In the genomic region with DNA sequence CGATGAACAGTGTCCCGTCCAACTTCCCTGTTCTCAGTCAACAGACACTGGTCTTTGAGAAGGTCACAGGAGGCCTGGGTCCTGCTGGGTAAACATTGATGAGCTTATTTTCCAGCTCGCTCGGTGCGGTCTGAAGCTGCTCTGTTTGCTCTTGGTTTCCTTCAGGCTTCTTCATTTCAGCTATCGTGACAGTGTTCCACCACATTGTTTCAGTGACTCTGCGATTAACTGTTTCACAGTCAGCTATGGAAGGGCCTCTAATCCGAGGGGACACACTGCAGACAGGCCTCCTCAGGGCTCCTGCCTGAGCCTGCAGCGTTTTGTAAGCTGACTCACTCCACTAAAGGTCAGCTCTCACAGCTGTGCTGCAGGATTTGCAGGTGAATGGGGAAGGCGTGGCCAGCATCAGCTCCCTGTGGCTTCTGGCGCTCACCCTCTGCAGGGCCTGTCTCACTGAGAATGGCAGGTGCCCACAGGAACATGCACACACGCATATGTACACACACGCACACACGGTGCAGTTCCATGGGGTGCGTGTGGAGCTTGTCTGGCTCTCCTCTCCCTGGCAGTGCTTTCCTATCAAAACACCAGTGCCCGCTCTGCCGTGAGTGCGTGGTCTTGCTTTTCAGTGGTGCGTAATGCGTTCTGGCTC, we compare ENCODE assay signal across 1 cellular context.
TF ChIP-seq lines count a peak whose summit lies in the region.

No MANE protein-coding gene starts in this region.

TF ChIP-seq in HepG2, 621 proteins besides CTCF, POLR2A, EP300 and RAD21 (continued from another document and continues in another):
- TF ChIP-seq, protein P1, sequence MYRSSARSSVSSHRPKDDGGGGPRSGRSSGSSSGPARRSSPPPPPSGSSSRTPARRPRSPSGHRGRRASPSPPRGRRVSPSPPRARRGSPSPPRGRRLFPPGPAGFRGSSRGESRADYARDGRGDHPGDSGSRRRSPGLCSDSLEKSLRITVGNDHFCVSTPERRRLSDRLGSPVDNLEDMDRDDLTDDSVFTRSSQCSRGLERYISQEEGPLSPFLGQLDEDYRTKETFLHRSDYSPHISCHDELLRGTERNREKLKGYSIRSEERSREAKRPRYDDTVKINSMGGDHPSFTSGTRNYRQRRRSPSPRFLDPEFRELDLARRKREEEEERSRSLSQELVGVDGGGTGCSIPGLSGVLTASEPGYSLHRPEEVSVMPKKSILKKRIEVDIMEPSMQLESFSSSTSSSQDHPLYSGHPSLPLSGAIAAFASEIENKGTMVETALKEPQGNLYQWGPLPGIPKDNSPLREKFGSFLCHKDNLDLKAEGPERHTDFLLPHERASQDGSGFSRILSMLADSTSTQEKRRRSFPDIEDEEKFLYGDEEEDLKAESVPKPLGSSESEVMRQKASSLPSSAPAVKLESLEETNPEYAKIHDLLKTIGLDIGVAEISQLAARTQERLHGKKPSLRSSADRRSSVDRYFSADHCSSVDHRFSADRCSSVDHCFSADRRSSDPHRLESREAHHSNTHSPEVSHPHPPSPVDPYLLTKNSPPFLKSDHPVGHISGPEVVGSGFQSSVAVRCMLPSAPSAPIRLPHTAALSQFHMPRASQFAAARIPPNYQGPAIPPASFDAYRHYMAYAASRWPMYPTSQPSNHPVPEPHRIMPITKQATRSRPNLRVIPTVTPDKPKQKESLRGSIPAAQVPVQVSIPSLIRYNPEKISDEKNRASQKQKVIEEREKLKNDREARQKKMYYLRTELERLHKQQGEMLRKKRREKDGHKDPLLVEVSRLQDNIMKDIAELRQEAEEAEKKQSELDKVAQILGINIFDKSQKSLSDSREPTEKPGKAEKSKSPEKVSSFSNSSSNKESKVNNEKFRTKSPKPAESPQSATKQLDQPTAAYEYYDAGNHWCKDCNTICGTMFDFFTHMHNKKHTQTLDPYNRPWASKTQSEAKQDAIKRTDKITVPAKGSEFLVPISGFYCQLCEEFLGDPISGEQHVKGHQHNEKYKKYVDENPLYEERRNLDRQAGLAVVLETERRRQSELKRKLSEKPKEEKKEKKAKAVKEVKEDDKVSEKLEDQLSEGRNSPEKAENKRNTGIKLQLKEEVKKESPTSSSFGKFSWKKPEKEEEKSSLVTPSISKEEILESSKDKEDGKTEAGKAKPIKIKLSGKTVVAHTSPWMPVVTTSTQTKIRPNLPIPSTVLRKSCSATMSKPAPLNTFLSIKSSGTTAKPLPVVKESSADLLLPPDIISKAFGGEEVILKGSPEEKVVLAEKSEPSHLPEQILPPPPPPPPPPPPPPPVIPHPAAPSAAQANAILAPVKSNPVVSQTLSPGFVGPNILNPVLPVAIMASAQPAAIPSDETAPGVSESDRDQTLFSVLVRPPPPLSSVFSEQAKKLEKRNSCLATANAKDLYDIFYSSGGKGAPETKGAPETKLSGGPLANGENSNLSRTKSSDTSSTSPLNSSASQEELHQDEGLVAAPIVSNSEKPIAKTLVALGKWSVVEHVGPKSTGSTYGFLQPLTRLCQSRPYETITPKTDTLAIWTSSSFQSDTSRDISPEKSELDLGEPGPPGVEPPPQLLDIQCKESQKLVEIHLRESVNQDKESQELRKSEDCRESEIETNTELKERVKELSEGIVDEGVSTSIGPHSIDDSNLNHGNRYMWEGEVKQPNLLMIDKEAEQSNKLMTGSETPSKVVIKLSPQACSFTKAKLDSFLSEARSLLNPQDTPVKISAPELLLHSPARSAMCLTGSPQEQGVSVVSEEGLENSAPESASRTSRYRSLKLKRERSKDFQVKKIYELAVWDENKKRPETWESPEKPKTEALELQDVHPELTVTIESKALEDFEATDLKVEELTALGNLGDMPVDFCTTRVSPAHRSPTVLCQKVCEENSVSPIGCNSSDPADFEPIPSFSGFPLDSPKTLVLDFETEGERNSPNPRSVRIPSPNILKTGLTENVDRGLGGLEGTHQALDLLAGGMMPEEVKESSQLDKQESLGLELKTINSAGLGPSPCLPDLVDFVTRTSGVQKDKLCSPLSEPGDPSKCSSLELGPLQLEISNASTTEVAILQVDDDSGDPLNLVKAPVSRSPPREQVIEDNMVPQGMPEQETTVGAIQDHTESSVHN (CRISPR knock-in tag; IDR thresholded peaks at IDR 0.05), result no peak
- TF ChIP-seq, protein P2, sequence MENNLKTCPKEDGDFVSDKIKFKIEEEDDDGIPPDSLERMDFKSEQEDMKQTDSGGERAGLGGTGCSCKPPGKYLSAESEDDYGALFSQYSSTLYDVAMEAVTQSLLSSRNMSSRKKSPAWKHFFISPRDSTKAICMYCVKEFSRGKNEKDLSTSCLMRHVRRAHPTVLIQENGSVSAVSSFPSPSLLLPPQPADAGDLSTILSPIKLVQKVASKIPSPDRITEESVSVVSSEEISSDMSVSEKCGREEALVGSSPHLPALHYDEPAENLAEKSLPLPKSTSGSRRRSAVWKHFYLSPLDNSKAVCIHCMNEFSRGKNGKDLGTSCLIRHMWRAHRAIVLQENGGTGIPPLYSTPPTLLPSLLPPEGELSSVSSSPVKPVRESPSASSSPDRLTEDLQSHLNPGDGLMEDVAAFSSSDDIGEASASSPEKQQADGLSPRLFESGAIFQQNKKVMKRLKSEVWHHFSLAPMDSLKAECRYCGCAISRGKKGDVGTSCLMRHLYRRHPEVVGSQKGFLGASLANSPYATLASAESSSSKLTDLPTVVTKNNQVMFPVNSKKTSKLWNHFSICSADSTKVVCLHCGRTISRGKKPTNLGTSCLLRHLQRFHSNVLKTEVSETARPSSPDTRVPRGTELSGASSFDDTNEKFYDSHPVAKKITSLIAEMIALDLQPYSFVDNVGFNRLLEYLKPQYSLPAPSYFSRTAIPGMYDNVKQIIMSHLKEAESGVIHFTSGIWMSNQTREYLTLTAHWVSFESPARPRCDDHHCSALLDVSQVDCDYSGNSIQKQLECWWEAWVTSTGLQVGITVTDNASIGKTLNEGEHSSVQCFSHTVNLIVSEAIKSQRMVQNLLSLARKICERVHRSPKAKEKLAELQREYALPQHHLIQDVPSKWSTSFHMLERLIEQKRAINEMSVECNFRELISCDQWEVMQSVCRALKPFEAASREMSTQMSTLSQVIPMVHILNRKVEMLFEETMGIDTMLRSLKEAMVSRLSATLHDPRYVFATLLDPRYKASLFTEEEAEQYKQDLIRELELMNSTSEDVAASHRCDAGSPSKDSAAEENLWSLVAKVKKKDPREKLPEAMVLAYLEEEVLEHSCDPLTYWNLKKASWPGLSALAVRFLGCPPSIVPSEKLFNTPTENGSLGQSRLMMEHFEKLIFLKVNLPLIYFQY (CRISPR knock-in tag; IDR thresholded peaks at IDR 0.05; ENCODE audit: borderline replicate concordance), result peak; percentile 39; the same call in 1 of the 2 replicates
- TF ChIP-seq, protein P3, sequence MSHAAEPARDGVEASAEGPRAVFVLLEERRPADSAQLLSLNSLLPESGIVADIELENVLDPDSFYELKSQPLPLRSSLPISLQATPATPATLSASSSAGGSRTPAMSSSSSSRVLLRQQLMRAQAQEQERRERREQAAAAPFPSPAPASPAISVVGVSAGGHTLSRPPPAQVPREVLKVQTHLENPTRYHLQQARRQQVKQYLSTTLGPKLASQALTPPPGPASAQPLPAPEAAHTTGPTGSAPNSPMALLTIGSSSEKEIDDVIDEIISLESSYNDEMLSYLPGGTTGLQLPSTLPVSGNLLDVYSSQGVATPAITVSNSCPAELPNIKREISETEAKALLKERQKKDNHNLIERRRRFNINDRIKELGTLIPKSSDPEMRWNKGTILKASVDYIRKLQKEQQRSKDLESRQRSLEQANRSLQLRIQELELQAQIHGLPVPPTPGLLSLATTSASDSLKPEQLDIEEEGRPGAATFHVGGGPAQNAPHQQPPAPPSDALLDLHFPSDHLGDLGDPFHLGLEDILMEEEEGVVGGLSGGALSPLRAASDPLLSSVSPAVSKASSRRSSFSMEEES (CRISPR knock-in tag; IDR thresholded peaks at IDR 0.05), result no peak
- TF ChIP-seq, protein P4, sequence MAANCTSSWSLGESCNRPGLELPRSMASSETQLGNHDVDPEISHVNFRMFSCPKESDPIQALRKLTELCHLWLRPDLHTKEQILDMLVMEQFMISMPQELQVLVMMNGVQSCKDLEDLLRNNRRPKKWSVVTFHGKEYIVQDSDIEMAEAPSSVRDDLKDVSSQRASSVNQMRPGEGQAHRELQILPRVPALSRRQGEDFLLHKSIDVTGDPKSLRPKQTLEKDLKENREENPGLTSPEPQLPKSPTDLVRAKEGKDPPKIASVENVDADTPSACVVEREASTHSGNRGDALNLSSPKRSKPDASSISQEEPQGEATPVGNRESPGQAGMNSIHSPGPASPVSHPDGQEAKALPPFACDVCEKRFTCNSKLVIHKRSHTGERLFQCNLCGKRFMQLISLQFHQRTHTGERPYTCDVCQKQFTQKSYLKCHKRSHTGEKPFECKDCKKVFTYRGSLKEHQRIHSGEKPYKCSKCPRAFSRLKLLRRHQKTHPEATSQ (CRISPR knock-in tag; IDR thresholded peaks at IDR 0.05; ENCODE audit: borderline replicate concordance), result no peak
- TF ChIP-seq HDAC1 (CRISPR knock-in tag; IDR thresholded peaks at IDR 0.05) (peak; percentile 46; the same call in 1 of the 2 replicates), ZNF577 (CRISPR knock-in tag; IDR thresholded peaks at IDR 0.05; ENCODE audit: borderline replicate concordance, low read depth) (no peak), JUND (CRISPR knock-in tag; IDR thresholded peaks at IDR 0.05) (peak; percentile 66; the same call in 1 of the 2 replicates), ATM (IDR thresholded peaks at IDR 0.05; ENCODE audit: borderline replicate concordance) (no peak), KAT7 (CRISPR knock-in tag; IDR thresholded peaks at IDR 0.05; ENCODE audit: borderline replicate concordance) (0 out of 2 replicates have a peak, but pooled peaks have one; percentile 54), KDM6A (CRISPR knock-in tag; IDR thresholded peaks at IDR 0.05; ENCODE audit: low read depth) (peak; percentile 32; the same call in 1 of the 2 replicates), ZNF616 (CRISPR knock-in tag; IDR thresholded peaks at IDR 0.05; ENCODE audit: low read depth) (peak; percentile 53; the same call in 1 of the 2 replicates)
- TF ChIP-seq, protein P5, sequence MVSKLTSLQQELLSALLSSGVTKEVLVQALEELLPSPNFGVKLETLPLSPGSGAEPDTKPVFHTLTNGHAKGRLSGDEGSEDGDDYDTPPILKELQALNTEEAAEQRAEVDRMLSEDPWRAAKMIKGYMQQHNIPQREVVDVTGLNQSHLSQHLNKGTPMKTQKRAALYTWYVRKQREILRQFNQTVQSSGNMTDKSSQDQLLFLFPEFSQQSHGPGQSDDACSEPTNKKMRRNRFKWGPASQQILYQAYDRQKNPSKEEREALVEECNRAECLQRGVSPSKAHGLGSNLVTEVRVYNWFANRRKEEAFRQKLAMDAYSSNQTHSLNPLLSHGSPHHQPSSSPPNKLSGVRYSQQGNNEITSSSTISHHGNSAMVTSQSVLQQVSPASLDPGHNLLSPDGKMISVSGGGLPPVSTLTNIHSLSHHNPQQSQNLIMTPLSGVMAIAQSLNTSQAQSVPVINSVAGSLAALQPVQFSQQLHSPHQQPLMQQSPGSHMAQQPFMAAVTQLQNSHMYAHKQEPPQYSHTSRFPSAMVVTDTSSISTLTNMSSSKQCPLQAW (CRISPR knock-in tag; IDR thresholded peaks at IDR 0.05), result peak; percentile 61; the same call in 1 of the 2 replicates
- TF ChIP-seq, protein P6, sequence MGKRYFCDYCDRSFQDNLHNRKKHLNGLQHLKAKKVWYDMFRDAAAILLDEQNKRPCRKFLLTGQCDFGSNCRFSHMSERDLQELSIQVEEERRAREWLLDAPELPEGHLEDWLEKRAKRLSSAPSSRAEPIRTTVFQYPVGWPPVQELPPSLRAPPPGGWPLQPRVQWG (CRISPR knock-in tag; IDR thresholded peaks at IDR 0.05; ENCODE audit: borderline replicate concordance, low read depth), result no peak
- TF ChIP-seq, protein P7, sequence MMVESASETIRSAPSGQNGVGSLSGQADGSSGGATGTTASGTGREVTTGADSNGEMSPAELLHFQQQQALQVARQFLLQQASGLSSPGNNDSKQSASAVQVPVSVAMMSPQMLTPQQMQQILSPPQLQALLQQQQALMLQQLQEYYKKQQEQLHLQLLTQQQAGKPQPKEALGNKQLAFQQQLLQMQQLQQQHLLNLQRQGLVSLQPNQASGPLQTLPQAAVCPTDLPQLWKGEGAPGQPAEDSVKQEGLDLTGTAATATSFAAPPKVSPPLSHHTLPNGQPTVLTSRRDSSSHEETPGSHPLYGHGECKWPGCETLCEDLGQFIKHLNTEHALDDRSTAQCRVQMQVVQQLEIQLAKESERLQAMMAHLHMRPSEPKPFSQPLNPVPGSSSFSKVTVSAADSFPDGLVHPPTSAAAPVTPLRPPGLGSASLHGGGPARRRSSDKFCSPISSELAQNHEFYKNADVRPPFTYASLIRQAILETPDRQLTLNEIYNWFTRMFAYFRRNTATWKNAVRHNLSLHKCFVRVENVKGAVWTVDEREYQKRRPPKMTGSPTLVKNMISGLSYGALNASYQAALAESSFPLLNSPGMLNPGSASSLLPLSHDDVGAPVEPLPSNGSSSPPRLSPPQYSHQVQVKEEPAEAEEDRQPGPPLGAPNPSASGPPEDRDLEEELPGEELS (CRISPR knock-in tag; IDR thresholded peaks at IDR 0.05), result peak; percentile 58
- TF ChIP-seq, protein P8, sequence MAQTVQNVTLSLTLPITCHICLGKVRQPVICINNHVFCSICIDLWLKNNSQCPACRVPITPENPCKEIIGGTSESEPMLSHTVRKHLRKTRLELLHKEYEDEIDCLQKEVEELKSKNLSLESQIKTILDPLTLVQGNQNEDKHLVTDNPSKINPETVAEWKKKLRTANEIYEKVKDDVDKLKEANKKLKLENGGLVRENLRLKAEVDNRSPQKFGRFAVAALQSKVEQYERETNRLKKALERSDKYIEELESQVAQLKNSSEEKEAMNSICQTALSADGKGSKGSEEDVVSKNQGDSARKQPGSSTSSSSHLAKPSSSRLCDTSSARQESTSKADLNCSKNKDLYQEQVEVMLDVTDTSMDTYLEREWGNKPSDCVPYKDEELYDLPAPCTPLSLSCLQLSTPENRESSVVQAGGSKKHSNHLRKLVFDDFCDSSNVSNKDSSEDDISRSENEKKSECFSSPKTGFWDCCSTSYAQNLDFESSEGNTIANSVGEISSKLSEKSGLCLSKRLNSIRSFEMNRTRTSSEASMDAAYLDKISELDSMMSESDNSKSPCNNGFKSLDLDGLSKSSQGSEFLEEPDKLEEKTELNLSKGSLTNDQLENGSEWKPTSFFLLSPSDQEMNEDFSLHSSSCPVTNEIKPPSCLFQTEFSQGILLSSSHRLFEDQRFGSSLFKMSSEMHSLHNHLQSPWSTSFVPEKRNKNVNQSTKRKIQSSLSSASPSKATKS (CRISPR knock-in tag; IDR thresholded peaks at IDR 0.05), result no peak
- TF ChIP-seq, protein P9, sequence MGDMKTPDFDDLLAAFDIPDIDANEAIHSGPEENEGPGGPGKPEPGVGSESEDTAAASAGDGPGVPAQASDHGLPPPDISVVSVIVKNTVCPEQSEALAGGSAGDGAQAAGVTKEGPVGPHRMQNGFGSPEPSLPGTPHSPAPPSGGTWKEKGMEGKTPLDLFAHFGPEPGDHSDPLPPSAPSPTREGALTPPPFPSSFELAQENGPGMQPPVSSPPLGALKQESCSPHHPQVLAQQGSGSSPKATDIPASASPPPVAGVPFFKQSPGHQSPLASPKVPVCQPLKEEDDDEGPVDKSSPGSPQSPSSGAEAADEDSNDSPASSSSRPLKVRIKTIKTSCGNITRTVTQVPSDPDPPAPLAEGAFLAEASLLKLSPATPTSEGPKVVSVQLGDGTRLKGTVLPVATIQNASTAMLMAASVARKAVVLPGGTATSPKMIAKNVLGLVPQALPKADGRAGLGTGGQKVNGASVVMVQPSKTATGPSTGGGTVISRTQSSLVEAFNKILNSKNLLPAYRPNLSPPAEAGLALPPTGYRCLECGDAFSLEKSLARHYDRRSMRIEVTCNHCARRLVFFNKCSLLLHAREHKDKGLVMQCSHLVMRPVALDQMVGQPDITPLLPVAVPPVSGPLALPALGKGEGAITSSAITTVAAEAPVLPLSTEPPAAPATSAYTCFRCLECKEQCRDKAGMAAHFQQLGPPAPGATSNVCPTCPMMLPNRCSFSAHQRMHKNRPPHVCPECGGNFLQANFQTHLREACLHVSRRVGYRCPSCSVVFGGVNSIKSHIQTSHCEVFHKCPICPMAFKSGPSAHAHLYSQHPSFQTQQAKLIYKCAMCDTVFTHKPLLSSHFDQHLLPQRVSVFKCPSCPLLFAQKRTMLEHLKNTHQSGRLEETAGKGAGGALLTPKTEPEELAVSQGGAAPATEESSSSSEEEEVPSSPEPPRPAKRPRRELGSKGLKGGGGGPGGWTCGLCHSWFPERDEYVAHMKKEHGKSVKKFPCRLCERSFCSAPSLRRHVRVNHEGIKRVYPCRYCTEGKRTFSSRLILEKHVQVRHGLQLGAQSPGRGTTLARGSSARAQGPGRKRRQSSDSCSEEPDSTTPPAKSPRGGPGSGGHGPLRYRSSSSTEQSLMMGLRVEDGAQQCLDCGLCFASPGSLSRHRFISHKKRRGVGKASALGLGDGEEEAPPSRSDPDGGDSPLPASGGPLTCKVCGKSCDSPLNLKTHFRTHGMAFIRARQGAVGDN (CRISPR knock-in tag; IDR thresholded peaks at IDR 0.05), result peak; percentile 89
